Comparison of ENCODE assay signal across 1 cellular context in the genomic region with DNA sequence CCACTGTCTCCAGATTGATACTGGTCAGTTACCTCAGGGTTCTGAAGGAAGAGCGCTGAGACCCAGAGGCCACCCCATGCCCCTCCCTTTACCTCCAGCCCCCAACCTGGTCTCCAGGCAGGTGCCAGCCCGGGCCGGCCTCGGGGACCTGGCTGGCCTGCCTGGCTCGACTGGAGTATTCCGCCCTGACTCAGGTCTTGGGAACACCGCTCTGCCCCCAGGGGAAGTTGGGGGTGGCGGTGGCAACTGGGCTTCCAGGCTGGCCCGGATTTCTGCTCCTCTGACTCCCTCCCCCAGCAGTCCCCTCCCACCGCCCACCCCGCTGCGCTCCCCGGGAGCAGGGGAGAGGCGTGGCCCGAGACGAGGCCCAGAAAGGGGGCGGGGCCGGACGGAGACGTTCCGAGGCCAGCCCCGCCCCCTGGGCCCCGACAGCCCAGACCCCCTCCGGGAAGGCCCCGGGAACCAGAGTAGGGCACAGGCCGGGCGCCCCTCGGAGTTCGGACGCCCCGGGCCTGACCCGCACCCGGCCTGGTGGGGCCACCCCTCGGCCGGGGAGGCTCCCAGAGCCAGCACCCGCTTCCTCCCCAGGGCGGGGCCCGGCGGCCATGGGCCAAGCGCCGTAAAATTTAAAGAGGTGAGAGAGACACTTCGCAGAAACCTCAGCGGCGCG.
TF ChIP-seq lines count a peak whose summit lies in the region.

No MANE protein-coding gene starts in this region.

TF ChIP-seq in SK-N-SH, 30 proteins besides CTCF, POLR2A, EP300 and RAD21 (continued from another document):
- TF ChIP-seq, protein P1, sequence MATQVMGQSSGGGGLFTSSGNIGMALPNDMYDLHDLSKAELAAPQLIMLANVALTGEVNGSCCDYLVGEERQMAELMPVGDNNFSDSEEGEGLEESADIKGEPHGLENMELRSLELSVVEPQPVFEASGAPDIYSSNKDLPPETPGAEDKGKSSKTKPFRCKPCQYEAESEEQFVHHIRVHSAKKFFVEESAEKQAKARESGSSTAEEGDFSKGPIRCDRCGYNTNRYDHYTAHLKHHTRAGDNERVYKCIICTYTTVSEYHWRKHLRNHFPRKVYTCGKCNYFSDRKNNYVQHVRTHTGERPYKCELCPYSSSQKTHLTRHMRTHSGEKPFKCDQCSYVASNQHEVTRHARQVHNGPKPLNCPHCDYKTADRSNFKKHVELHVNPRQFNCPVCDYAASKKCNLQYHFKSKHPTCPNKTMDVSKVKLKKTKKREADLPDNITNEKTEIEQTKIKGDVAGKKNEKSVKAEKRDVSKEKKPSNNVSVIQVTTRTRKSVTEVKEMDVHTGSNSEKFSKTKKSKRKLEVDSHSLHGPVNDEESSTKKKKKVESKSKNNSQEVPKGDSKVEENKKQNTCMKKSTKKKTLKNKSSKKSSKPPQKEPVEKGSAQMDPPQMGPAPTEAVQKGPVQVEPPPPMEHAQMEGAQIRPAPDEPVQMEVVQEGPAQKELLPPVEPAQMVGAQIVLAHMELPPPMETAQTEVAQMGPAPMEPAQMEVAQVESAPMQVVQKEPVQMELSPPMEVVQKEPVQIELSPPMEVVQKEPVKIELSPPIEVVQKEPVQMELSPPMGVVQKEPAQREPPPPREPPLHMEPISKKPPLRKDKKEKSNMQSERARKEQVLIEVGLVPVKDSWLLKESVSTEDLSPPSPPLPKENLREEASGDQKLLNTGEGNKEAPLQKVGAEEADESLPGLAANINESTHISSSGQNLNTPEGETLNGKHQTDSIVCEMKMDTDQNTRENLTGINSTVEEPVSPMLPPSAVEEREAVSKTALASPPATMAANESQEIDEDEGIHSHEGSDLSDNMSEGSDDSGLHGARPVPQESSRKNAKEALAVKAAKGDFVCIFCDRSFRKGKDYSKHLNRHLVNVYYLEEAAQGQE (IDR thresholded peaks at IDR 0.05; ENCODE audit: low read depth, low read length), result no peak
- TF ChIP-seq YY1 (IDR thresholded peaks at IDR 0.05; ENCODE audit: low read depth) (no peak), FOXM1 (IDR thresholded peaks at IDR 0.05; ENCODE audit: low read depth) (no peak), FOSL2 (IDR thresholded peaks at IDR 0.05; ENCODE audit: borderline replicate concordance, low read depth) (no peak), TCF12 (IDR thresholded peaks at IDR 0.05) (no peak), NRF1 (IDR thresholded peaks at IDR 0.05; ENCODE audit: low read depth, low read length) (no peak), GATA2 (CRISPR knock-in tag; IDR thresholded peaks at IDR 0.05) (no peak), RCOR1 (IDR thresholded peaks at IDR 0.05; ENCODE audit: low read length) (no peak)
